ENCODE assay signal across 12 cellular contexts in the genomic region with DNA sequence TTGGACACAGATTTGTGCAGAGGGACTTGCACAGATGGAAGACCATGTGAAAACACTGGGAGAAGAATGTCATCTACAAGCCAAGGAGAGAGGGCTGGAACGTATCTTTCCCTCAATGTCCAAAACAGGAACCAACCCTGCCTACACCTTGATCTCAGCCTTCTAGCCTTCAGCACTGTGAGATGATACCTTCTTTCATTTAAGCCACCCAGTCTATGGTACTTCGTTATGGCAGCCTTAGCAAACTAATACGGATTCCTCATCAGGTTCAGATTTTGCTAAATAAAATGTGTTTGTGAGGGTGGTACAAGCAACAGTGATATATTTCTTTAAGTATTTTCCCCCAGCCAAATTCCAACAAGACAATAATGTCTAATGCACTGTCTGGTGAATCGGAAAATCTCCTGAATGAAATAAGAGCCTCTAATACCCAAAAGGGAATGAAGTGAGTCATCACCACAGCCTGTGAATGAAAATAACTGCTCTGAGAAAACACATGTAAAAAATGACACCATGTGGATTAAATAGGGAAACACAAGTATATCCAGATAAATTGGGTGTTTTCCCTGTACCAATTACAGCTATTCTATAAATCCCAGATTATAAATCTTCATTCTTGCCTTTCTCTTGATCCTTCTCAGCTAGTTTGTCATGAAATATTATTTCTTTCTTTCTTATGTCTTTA.
DNase-seq lines count a peak whose midpoint lies in the region; ATAC-seq and TF ChIP-seq lines count a peak whose summit lies in the region.
"Had no signal": no experiment of that assay in that cellular context is flagged by ENCODE, and none has a peak within 500 bp of the region (broad histone marks: within the 10 kb centered on the region; RNA-seq: fewer than 3 reads in every experiment).

No MANE protein-coding gene starts in this region.

- H3K36me3 ChIP-seq in ACC112 (ENCODE audit: insufficient read depth, low read length) (no peaks in the 10 kb centered on the region), kidney epithelial cell (ENCODE audit: control insufficient read depth, insufficient read depth, low read length) (no peaks in the 10 kb centered on the region)

- H3K27me3 ChIP-seq in ACC112 (ENCODE audit: insufficient read depth, low read length) = no peaks in the 10 kb centered on the region
- H3K27me3 ChIP-seq in kidney epithelial cell (ENCODE audit: control insufficient read depth, insufficient read depth, low read length) = no peaks in the 10 kb centered on the region

- H3K4me1 Mint-ChIP-seq in activated CD4-positive, alpha-beta memory T cell treated with anti-CD3 and anti-CD28 coated beads for 36 hours (ENCODE audit: low read depth) = no peaks in the 10 kb centered on the region
- H3K4me1 Mint-ChIP-seq: activated naive CD4-positive, alpha-beta T cell treated with anti-CD3 and anti-CD28 coated beads, Interleukin-2, amount 10 ng/mL, durations not matched to agents 7 days and 5 days; natural killer cell had no signal

- intact Hi-C loops in activated CD4-positive, alpha-beta memory T cell treated with anti-CD3 and anti-CD28 coated beads for 36 hours (cut with micrococcal nuclease) = no loop called here

- peak overlapping the region; percentile 52 for H2AFZ ChIP-seq in ACC112 (ENCODE audit: low read length, unreplicated experiment)

- H3K4me3 Mint-ChIP-seq in activated CD4-positive, alpha-beta memory T cell treated with anti-CD3 and anti-CD28 coated beads for 36 hours = no peak overlapping the region
- H3K4me3 Mint-ChIP-seq: activated naive CD4-positive, alpha-beta T cell treated with anti-CD3 and anti-CD28 coated beads, Interleukin-2, amount 10 ng/mL, durations not matched to agents 7 days and 5 days; CD8-positive, alpha-beta T cell; natural killer cell had no signal

- peak overlapping the region; percentile 69 for H3K27ac ChIP-seq in ACC112 (ENCODE audit: low read depth, low read length)

- H3K79me2 ChIP-seq in ACC112 (ENCODE audit: control insufficient read depth, insufficient read depth, low read length, unreplicated experiment) = no peaks in the 10 kb centered on the region

- peak; percentile 23 for DNase-seq in HPDE6-E6E7 (ENCODE audit: extremely low spot score)
- peak; percentile 84 for DNase-seq in astrocyte of the hippocampus (ENCODE audit: low read depth, low spot score)
- peak; percentile 32 for DNase-seq in kidney epithelial cell (ENCODE audit: low read depth)
- no peak for DNase-seq in activated T-cell treated with anti-CD3 and anti-CD28 coated beads, Interleukin-2, amount 50 U/mL, for 1 hour
- DNase-seq in stimulated activated CD4-positive, alpha-beta T cell treated with anti-CD3 and anti-CD28 coated beads, Interleukin-4, amount 100 ng/mL, for 1 hour = no peak
- no peak for DNase-seq in activated CD4-positive, alpha-beta memory T cell treated with anti-CD3 and anti-CD28 coated beads for 36 hours
- DNase-seq: activated naive CD4-positive, alpha-beta T cell treated with anti-CD3 and anti-CD28 coated beads, Interleukin-2, amount 10 ng/mL, durations not matched to agents 7 days and 5 days; CD8-positive, alpha-beta T cell; natural killer cell; NCI-H526 treated with DMSO at 0.1 percent for 48 hours had no signal

- TF ChIP-seq CTCF in kidney epithelial cell (IDR thresholded peaks at IDR 0.05; ENCODE audit: insufficient read depth, low read length, poor library complexity, severe bottlenecking) = no peak

- ATAC-seq in GM21515 (IDR thresholded peaks at IDR 0.05; ENCODE audit: unreplicated experiment) = no peak
- ATAC-seq: CD8-positive, alpha-beta T cell; natural killer cell had no signal

- H3K36me3 Mint-ChIP-seq in activated CD4-positive, alpha-beta memory T cell treated with anti-CD3 and anti-CD28 coated beads for 36 hours = no peaks in the 10 kb centered on the region
- H3K36me3 Mint-ChIP-seq: activated naive CD4-positive, alpha-beta T cell treated with anti-CD3 and anti-CD28 coated beads, Interleukin-2, amount 10 ng/mL, durations not matched to agents 7 days and 5 days; CD8-positive, alpha-beta T cell; natural killer cell had no signal

- peaks cover 2% of the 10 kb centered on the region for H3K9me3 Mint-ChIP-seq in activated CD4-positive, alpha-beta memory T cell treated with anti-CD3 and anti-CD28 coated beads for 36 hours
- H3K9me3 Mint-ChIP-seq: CD8-positive, alpha-beta T cell had no signal

- POLR2A ChIA-PET in activated CD4-positive, alpha-beta memory T cell treated with anti-CD3 and anti-CD28 coated beads for 36 hours (lab: Charles Lee) = no interaction called here

- CTCF ChIA-PET in activated CD4-positive, alpha-beta memory T cell treated with anti-CD3 and anti-CD28 coated beads for 36 hours (lab: Charles Lee) = no interaction called here

- no peaks in the 10 kb centered on the region for H3K27me3 Mint-ChIP-seq in activated CD4-positive, alpha-beta memory T cell treated with anti-CD3 and anti-CD28 coated beads for 36 hours

- peaks cover 38% of the 10 kb centered on the region for H3K4me1 ChIP-seq in ACC112 (ENCODE audit: control insufficient read depth, insufficient read depth, low read length, unreplicated experiment)

- no peak overlapping the region for H3K27ac Mint-ChIP-seq in activated CD4-positive, alpha-beta memory T cell treated with anti-CD3 and anti-CD28 coated beads for 36 hours
- H3K27ac Mint-ChIP-seq: activated naive CD4-positive, alpha-beta T cell treated with anti-CD3 and anti-CD28 coated beads, Interleukin-2, amount 10 ng/mL, durations not matched to agents 7 days and 5 days; CD8-positive, alpha-beta T cell; natural killer cell had no signal

- H3K4me3 ChIP-seq in ACC112 (ENCODE audit: low read depth, low read length) (no peak overlapping the region), kidney epithelial cell (ENCODE audit: low read depth, low read length) (no peak overlapping the region)

Comparison
In these comparisons a context has a peak if more than half of its experiments do, and no peak if none do; other contexts are left out.
1. DNase-seq: peak in HPDE6-E6E7 (single experiment), astrocyte of the hippocampus (single experiment) and kidney epithelial cell (single experiment); none in activated T-cell treated with anti-CD3 and anti-CD28 coated beads, Interleukin-2, amount 50 U/mL, for 1 hour (single experiment), stimulated activated CD4-positive, alpha-beta T cell treated with anti-CD3 and anti-CD28 coated beads, Interleukin-4, amount 100 ng/mL, for 1 hour (single experiment) and activated CD4-positive, alpha-beta memory T cell treated with anti-CD3 and anti-CD28 coated beads for 36 hours (single experiment).